8 cellular contexts compared by ENCODE assay signal in genomic region chr11:95076416-95076815, GRCh38. TPM values are rescaled to one million over a fixed set of nuclear protein-coding genes. Genes with fewer than 3 reads are reported as not detected.
DNase-seq lines count a peak whose midpoint lies in the region; ATAC-seq, FAIRE-seq and TF ChIP-seq lines count a peak whose summit lies in the region.

No MANE protein-coding gene starts in this region.

- CTCF ChIA-PET in HCT116 (lab: Charles Lee): interaction anchor here (1.0 kb wide), 1 partner anchor 76 kb away, joined by 4 read pairs; no protein-coding TSS in a partner anchor
- CTCF ChIA-PET in RWPE1 (lab: Yijun Ruan, JAX): interaction anchor here (0.6 kb wide), 1 partner anchor 28 kb away, joined by 4 read pairs; no protein-coding TSS in a partner anchor

- H3K4me2 ChIP-seq in HCT116 (ENCODE audit: low read length): no peak overlapping the region

- H3K27me3 ChIP-seq in HCT116 (ENCODE audit: insufficient read depth, low read length) (no peaks in the 10 kb centered on the region; the same call in 1 of the 2 replicates), Peyer's patch (no peaks in the 10 kb centered on the region)

- no peaks in the 10 kb centered on the region for H3K79me2 ChIP-seq in HCT116 (ENCODE audit: insufficient read depth, low read length)

- TF ChIP-seq POLR2A in HCT116 (IDR thresholded peaks at IDR 0.05; ENCODE audit: borderline replicate concordance, extremely low read depth, insufficient read depth, insufficient read length) (no peak), Peyer's patch (IDR thresholded peaks at IDR 0.05) (no peak)

- no TSS peak for BruUV-seq in HCT116 (replicated peaks; lab: Mats Ljungman, UMichigan)

- no peak overlapping the region for H3K9ac ChIP-seq in HCT116 (ENCODE audit: low read length)

- RAD21 ChIA-PET in HCT116 (lab: Charles Lee; ENCODE audit: low non-redundant PET in 1 of 2, low total read pairs in 2 of 2, uncharacterized antibody in 2 of 2, unreplicated experiment in 2 of 2): no interaction called here

- DNase-seq in CD1c-positive myeloid dendritic cell (ENCODE audit: extremely low spot score) (peak; percentile 40), HCT116 (ENCODE audit: low read depth, low spot score) (no peak), RWPE1 (ENCODE audit: low spot score) (peak; percentile 26), left kidney (ENCODE audit: low read depth, low spot score) (peak; percentile 51), Peyer's patch (no peak), urothelium cell line (ENCODE audit: low spot score) (no peak)
- no peak for DNase-seq in NK-92 treated with Interleukin-12 subunit alpha and Interleukin-12 subunit beta, amount 100 ng/mL, for 24 hours (lab: John Stamatoyannopoulos, UW)

- H3K9me3 ChIP-seq in HCT116 (ENCODE audit: control insufficient read depth in 1 of 2, insufficient read depth in 1 of 2, low read depth in 1 of 2, low read length in 2 of 2) (no peaks in the 10 kb centered on the region), Peyer's patch (no peaks in the 10 kb centered on the region)

- no peaks in the 10 kb centered on the region for H3K9me2 ChIP-seq in HCT116 (ENCODE audit: insufficient read depth)

- no peak for FAIRE-seq in urothelium cell line (lab: Jason Lieb, UNC)

- no peak overlapping the region for H2AFZ ChIP-seq in HCT116 (ENCODE audit: low read depth, low read length, poor library complexity, severe bottlenecking)

- no peaks in the 10 kb centered on the region for H4K20me1 ChIP-seq in HCT116 (ENCODE audit: insufficient read depth)

- no peak for TF ChIP-seq CTCF in HCT116 (IDR thresholded peaks at IDR 0.05 in 2 of 3, conservative IDR thresholded peaks at IDR 0.05 in 1 of 3; ENCODE audit: borderline replicate concordance in 1 of 3, insufficient read depth in 1 of 3, low read depth in 2 of 3, low read length in 2 of 3)
- TF ChIP-seq CTCF in RWPE1 (conservative IDR thresholded peaks at IDR 0.05; ENCODE audit: low read depth): no peak
- TF ChIP-seq CTCF in Peyer's patch (IDR thresholded peaks at IDR 0.05): no peak

- POLR2A ChIA-PET in HCT116 (lab: Charles Lee): interaction anchor here (1.0 to 1.8 kb wide), 2 partner anchors 9 to 17 kb away, joined by 4 to 10 read pairs; partner anchors contain the start of gene SRSF8
- POLR2A ChIA-PET in RWPE1 (lab: Yijun Ruan, JAX; ENCODE audit: low non-redundant PET): interaction anchor here (0.6 kb wide), 2 partner anchors 1203 to 1238 kb away, joined by 3 to 5 read pairs; no protein-coding TSS in a partner anchor

- intact Hi-C loops in HCT116 (cut with micrococcal nuclease): no loop called here

- H3K27ac ChIP-seq in HCT116 (ENCODE audit: low read depth, low read length): no peak overlapping the region
- no peak overlapping the region for H3K27ac ChIP-seq in RWPE1
- no peak overlapping the region for H3K27ac ChIP-seq in Peyer's patch

- H3K36me3 ChIP-seq in HCT116 (ENCODE audit: control insufficient read depth in 1 of 2, insufficient read depth in 2 of 2, low read length in 2 of 2) (no peaks in the 10 kb centered on the region), Peyer's patch (no peaks in the 10 kb centered on the region)

- H3K4me3 ChIP-seq in HCT116 (replicated peaks in 1 of 2; ENCODE audit: low read depth in 1 of 2, low read length in 2 of 2) (no peak overlapping the region), Peyer's patch (no peak overlapping the region)

- no peak for TF ChIP-seq RAD21 in HCT116 (IDR thresholded peaks at IDR 0.05; ENCODE audit: low read depth)

- H3K4me1 ChIP-seq in HCT116 (ENCODE audit: control insufficient read depth in 1 of 2, insufficient read depth in 2 of 2, low read length in 2 of 2) (peaks cover 24 to 39% of the 10 kb centered on the region in 2 experiments), Peyer's patch (peaks cover 0 to 7% (median 3%) of the 10 kb centered on the region in 4 donors)

- no peak for ATAC-seq in HCT116
- ATAC-seq in GM21381 (IDR thresholded peaks at IDR 0.05; ENCODE audit: unreplicated experiment): no peak

TF ChIP-seq in HCT116, 20 proteins besides CTCF, POLR2A, EP300 and RAD21:
- peak; percentile 56 for TF ChIP-seq CEBPB (IDR thresholded peaks at IDR 0.05; ENCODE audit: low read depth)
- TF ChIP-seq SRF (IDR thresholded peaks at IDR 0.05; ENCODE audit: low read depth): peak; percentile 92
- no peak for TF ChIP-seq FOSL1 (IDR thresholded peaks at IDR 0.05; ENCODE audit: low read depth)

RNA-seq across cellular contexts. Expression of gene SRSF8, which starts 9.7 kb away (rescaled TPM):
- total RNA-seq in HCT116 (2021; ENCODE audit: unreplicated experiment) (31.0 TPM), Peyer's patch (10 to 100 TPM; 19.0 to 41.0 (median 27.4) TPM)
- 18.1 and 28.2 TPM in 2 replicates for polyA plus RNA-seq in HCT116 (2012)

RNA-seq across cellular contexts. Expression of gene ENDOD1, which starts 13.2 kb away (rescaled TPM):
- total RNA-seq in HCT116 (2021; ENCODE audit: unreplicated experiment) (33.6 TPM), Peyer's patch (10 to 100 TPM; 11.6 to 41.0 (median 39.2) TPM)
- polyA plus RNA-seq in HCT116 (2012): 22.9 and 26.9 TPM in 2 replicates

RNA-seq across cellular contexts. Expression of gene KDM4F, which starts 27.2 kb away (rescaled TPM):
- not detected for total RNA-seq in HCT116 (2021; ENCODE audit: unreplicated experiment)
- polyA plus RNA-seq in HCT116 (2012): not detected in 2 replicates
- not detected for total RNA-seq in Peyer's patch

RNA-seq across cellular contexts. Expression of gene KDM4E, which starts 51.4 kb away (rescaled TPM):
- total RNA-seq in HCT116 (2021; ENCODE audit: unreplicated experiment) (not detected), Peyer's patch (not detected)
- not detected in 2 replicates for polyA plus RNA-seq in HCT116 (2012)

Comparison
In these comparisons a context has a peak if more than half of its experiments do, and no peak if none do; other contexts are left out.
1. DNase-seq: peak in CD1c-positive myeloid dendritic cell (single experiment), RWPE1 (single experiment) and left kidney (single experiment); none in HCT116 (single experiment), Peyer's patch (0 of 3), NK-92 treated with Interleukin-12 subunit alpha and Interleukin-12 subunit beta, amount 100 ng/mL, for 24 hours (single experiment) and urothelium cell line (single experiment).